Comparison of ENCODE assay signal across 22 cellular contexts in genomic region chr6:164791498-164791897, GRCh38.
"Had no signal": no experiment of that assay in that cellular context is flagged by ENCODE, and none has a peak within 500 bp of the region (broad histone marks: within the 10 kb centered on the region; RNA-seq: fewer than 3 reads in every experiment).

No MANE protein-coding gene starts in this region.

- H3K9me3 ChIP-seq: colonic mucosa, esophagus muscularis mucosa, gastrocnemius medialis, lower lobe of right lung had no signal

- FAIRE-seq: endothelial cell of umbilical vein, islet of Langerhans, keratinocyte had no signal

- DNase-seq: colonic mucosa; cortex of kidney; effector CD8-positive, alpha-beta T cell; effector memory CD8-positive, alpha-beta T cell; endodermal cell; foreskin keratinocyte; gastrocnemius medialis; glutamatergic neuron; head of caudate nucleus; heart right ventricle; hippocampal formation; left cardiac atrium; left lung; left ventricle myocardium superior; lower lobe of right lung; mesenchymal stem cell; mucosa of descending colon; naive B cell had no signal

- H3K4me1 ChIP-seq: colonic mucosa, foreskin keratinocyte, gastrocnemius medialis, heart right ventricle, left lung, lower lobe of right lung had no signal

- H3K4me3 ChIP-seq: colonic mucosa, esophagus muscularis mucosa, gastrocnemius medialis, heart right ventricle, left lung, lower lobe of right lung, mucosa of descending colon had no signal

- H3K27me3 ChIP-seq: colonic mucosa, esophagus muscularis mucosa, foreskin keratinocyte, gastrocnemius medialis, heart right ventricle, left lung had no signal

- ATAC-seq: effector memory CD8-positive, alpha-beta T cell; foreskin keratinocyte; gastrocnemius medialis; heart right ventricle; left cardiac atrium; left lung; left ventricle myocardium superior; lower lobe of right lung; mucosa of descending colon had no signal

- H3K36me3 ChIP-seq: colonic mucosa, esophagus muscularis mucosa, gastrocnemius medialis, heart right ventricle, left lung, lower lobe of right lung had no signal

- H3K27ac ChIP-seq: colonic mucosa, esophagus muscularis mucosa, foreskin keratinocyte, gastrocnemius medialis, heart right ventricle, left lung, lower lobe of right lung had no signal
